7 cellular contexts compared by ENCODE assay signal in genomic region chr16:70381604-70382342, GRCh38. TPM values are rescaled to one million over a fixed set of nuclear protein-coding genes. Genes with fewer than 3 reads are reported as not detected.
DNase-seq lines count a peak whose midpoint lies in the region; ATAC-seq and TF ChIP-seq lines count a peak whose summit lies in the region.

No MANE protein-coding gene starts in this region.

- intact Hi-C loops in sciatic nerve (cut with DNase I), result no loop called here

- no peaks in the 10 kb centered on the region for H3K27me3 ChIP-seq in SJCRH30

- H3K4me3 ChIP-seq in SJCRH30 (peak overlapping the region; percentile 70), foreskin fibroblast (ENCODE audit: low read depth in 1 of 2, low read length in 2 of 2) (peak overlapping the region; percentile 78 to 84)

- H3K4me1 ChIP-seq in SJCRH30, result no peaks in the 10 kb centered on the region

- H3K9me3 ChIP-seq in SJCRH30 (replicated peaks), result no peaks in the 10 kb centered on the region

- peak; percentile 9 for ATAC-seq in GM21737 (IDR thresholded peaks at IDR 0.05; ENCODE audit: unreplicated experiment)
- peak; percentile 38 for ATAC-seq in sciatic nerve
- no peak for ATAC-seq in GM21423 (IDR thresholded peaks at IDR 0.05; ENCODE audit: unreplicated experiment)

- no peaks in the 10 kb centered on the region for H3K36me3 ChIP-seq in SJCRH30

- H3K27ac ChIP-seq in SJCRH30, result peak overlapping the region; percentile 80; the same call in 1 of the 2 replicates

- no peak for DNase-seq in SJCRH30
- no peak for DNase-seq in foreskin fibroblast
- DNase-seq in sciatic nerve (ENCODE audit: low spot score), result no peak
- no peak for DNase-seq in pons (ENCODE audit: low spot score)
- DNase-seq in SKM-1 treated with dmso at 0.1 percent for 144 hours (lab: John Stamatoyannopoulos, UW; ENCODE audit: unreplicated experiment), result no peak

- TF ChIP-seq CTCF in foreskin fibroblast (IDR thresholded peaks at IDR 0.05; ENCODE audit: low read depth, low read length), result no peak

RNA-seq across cellular contexts. Expression of gene DDX19A, which starts 35.1 kb away (rescaled TPM):
- total RNA-seq in SJCRH30 (2014; rRNA removed; shearing (Covaris generic)), result 36.3 and 37.1 TPM in 2 replicates
- total RNA-seq in sciatic nerve, result 37.3 TPM

RNA-seq across cellular contexts. Expression of gene ST3GAL2, which starts 57.1 kb away (rescaled TPM):
- total RNA-seq in SJCRH30 (2014; rRNA removed; shearing (Covaris generic)), result 13.6 TPM in 2 replicates
- total RNA-seq in sciatic nerve, result 31.1 TPM
